Comparison of ENCODE assay signal across 8 cellular contexts in genomic region chr13:48533207-48533499, GRCh38.
A peak's percentile ranks its signal among the peaks of the same experiment; 100 is the strongest.
DNase-seq lines count a peak whose midpoint lies in the region; ATAC-seq and TF ChIP-seq lines count a peak whose summit lies in the region.

No MANE protein-coding gene starts in this region.

- H3K79me2 ChIP-seq in ACC112 (ENCODE audit: control insufficient read depth, insufficient read depth, low read length, unreplicated experiment), result peaks cover 8% of the 10 kb centered on the region

- peak overlapping the region; percentile 94 to 98 for H3K9ac ChIP-seq in duodenal mucosa (ENCODE audit: low read depth in 1 of 2, low read length in 2 of 2)

- H3K9me3 ChIP-seq in duodenal mucosa (ENCODE audit: control insufficient read depth in 1 of 2, low read length in 2 of 2) (no peaks in the 10 kb centered on the region), muscle layer of duodenum (ENCODE audit: control insufficient read depth in 1 of 2, low read length in 2 of 2) (no peaks in the 10 kb centered on the region)

- TF ChIP-seq POLR2A in NB4 (IDR thresholded peaks at IDR 0.05; ENCODE audit: extremely low read depth, insufficient read length), result no peak

- CTCF ChIA-PET in GM10248 (lab: Yijun Ruan, JAX), result interaction anchor here (1.3 kb wide), 1 partner anchor 9 kb away, joined by 10 read pairs; no protein-coding TSS in a partner anchor

- ATAC-seq in HG03378 (IDR thresholded peaks at IDR 0.05; ENCODE audit: unreplicated experiment) (no peak), GM19324 (IDR thresholded peaks at IDR 0.05; ENCODE audit: low FRiP score, unreplicated experiment) (no peak)

- H3K27me3 ChIP-seq in ACC112 (ENCODE audit: insufficient read depth, low read length) (no peaks in the 10 kb centered on the region), duodenal mucosa (ENCODE audit: control insufficient read depth in 1 of 2, insufficient read depth in 2 of 2, low read length in 2 of 2) (no peaks in the 10 kb centered on the region), muscle layer of duodenum (ENCODE audit: low read depth, low read length) (no peaks in the 10 kb centered on the region)

- POLR2A ChIA-PET in GM10248 (lab: Yijun Ruan, JAX), result interaction anchor here (0.6 to 1.0 kb wide), 2 partner anchors 29 to 236 kb away, joined by 3 read pairs; no protein-coding TSS in a partner anchor

- H3K4me1 ChIP-seq in ACC112 (ENCODE audit: control insufficient read depth, insufficient read depth, low read length, unreplicated experiment) (peaks cover 11% of the 10 kb centered on the region), duodenal mucosa (ENCODE audit: control insufficient read depth in 1 of 2, insufficient read depth in 2 of 2, low read length in 2 of 2) (peaks cover 3 to 14% of the 10 kb centered on the region in 2 donors), muscle layer of duodenum (ENCODE audit: control insufficient read depth in 1 of 2, insufficient read depth in 2 of 2, low read length in 2 of 2) (peaks cover 5 to 6% of the 10 kb centered on the region in 2 donors)

- peak overlapping the region; percentile 82 for H3K4me3 ChIP-seq in ACC112 (ENCODE audit: low read depth, low read length)
- peak overlapping the region; percentile 85 for H3K4me3 ChIP-seq in NB4 (ENCODE audit: low read depth, low read length)
- peak overlapping the region; percentile 92 to 98 for H3K4me3 ChIP-seq in duodenal mucosa (ENCODE audit: low read depth in 1 of 2, low read length in 2 of 2)
- peak overlapping the region; percentile 83 to 98 for H3K4me3 ChIP-seq in muscle layer of duodenum (ENCODE audit: low read depth in 1 of 2, low read length in 2 of 2)

- peak overlapping the region; percentile 44; the same call in 1 of the 2 replicates for H3K27ac ChIP-seq in ACC112 (ENCODE audit: low read depth, low read length)
- peak overlapping the region; percentile 97 for H3K27ac ChIP-seq in duodenal mucosa (ENCODE audit: low read depth, low read length)
- peak overlapping the region; percentile 99 for H3K27ac ChIP-seq in muscle layer of duodenum (ENCODE audit: low read length)

- peak overlapping the region; percentile 91 for H2AFZ ChIP-seq in ACC112 (ENCODE audit: low read length, unreplicated experiment)

- in situ Hi-C loops in KBM-7 (cut with MboI; ENCODE audit: low pct_unique_long_range_greater_than_20kb, low sequenced_read_pairs), result no loop called here

- no peak for DNase-seq in NB4 (ENCODE audit: low read depth)
- no peak for DNase-seq in KBM-7
- DNase-seq in GM10248 (ENCODE audit: extremely low spot score), result no peak

- no peaks in the 10 kb centered on the region for H3K36me3 ChIP-seq in ACC112 (ENCODE audit: insufficient read depth, low read length)
- H3K36me3 ChIP-seq in duodenal mucosa (ENCODE audit: control insufficient read depth in 1 of 2, insufficient read depth in 2 of 2, low read length in 2 of 2), result no peaks in the 10 kb centered on the region
- H3K36me3 ChIP-seq in muscle layer of duodenum (ENCODE audit: control insufficient read depth in 1 of 2, insufficient read depth in 2 of 2, low read length in 2 of 2), result no peaks in the 10 kb centered on the region

- TF ChIP-seq CTCF in NB4 (IDR thresholded peaks at IDR 0.05; ENCODE audit: low read depth, low read length) (no peak), GM10248 (IDR thresholded peaks at IDR 0.05; ENCODE audit: control extremely low read depth, extremely low read depth, low read depth, missing control alignments) (no peak)

Comparison
In these comparisons a context has a peak if more than half of its experiments do, and no peak if none do; other contexts are left out.
1. H3K27ac ChIP-seq: peak in every context shown above with its lines; median percentile 99 in muscle layer of duodenum; 97 in duodenal mucosa; 44 in ACC112.